In the genomic region with DNA sequence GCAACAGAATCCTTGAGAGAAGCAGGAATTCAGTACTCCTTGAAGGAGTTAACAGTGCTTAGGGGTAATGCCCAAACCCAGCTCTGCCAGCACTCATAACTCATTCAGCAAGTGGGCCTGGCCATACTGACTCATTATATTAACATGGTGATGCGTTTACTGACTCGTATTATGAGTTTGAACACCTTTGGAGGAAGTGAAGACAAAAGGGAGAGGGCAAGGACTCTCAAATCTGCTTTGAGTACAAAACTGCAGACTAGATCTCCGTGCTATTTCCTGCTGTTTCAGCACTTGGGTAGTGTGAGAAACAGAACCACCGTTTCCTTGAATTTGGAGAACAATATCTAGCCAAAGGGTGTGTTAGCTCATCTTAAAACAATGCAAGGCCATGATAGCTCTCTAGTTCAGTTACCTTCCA, we compare ENCODE assay signal across 9 cellular contexts. TPM values are rescaled to one million over a fixed set of nuclear protein-coding genes. Genes with fewer than 3 reads are reported as not detected.
DNase-seq lines count a peak whose midpoint lies in the region; ATAC-seq, FAIRE-seq and TF ChIP-seq lines count a peak whose summit lies in the region.
"Had no signal": no experiment of that assay in that cellular context is flagged by ENCODE, and none has a peak within 500 bp of the region (broad histone marks: within the 10 kb centered on the region; RNA-seq: fewer than 3 reads in every experiment).

No MANE protein-coding gene starts in this region.

- peak; percentile 94 for DNase-seq in A172 (ENCODE audit: low spot score)
- peak; percentile 93 for DNase-seq in bronchial epithelial cell (ENCODE audit: low read depth)
- no peak for DNase-seq in GM13977 (ENCODE audit: low spot score)
- no peak for DNase-seq in DMS153 (lab: John Stamatoyannopoulos, UW)
- no peak for DNase-seq in CD1c-positive myeloid dendritic cell (ENCODE audit: extremely low spot score)
- DNase-seq in dorsolateral prefrontal cortex = no peak

- ATAC-seq in GM19438 (IDR thresholded peaks at IDR 0.05; ENCODE audit: low read depth, unreplicated experiment) (peak; percentile 71), HG03175 (IDR thresholded peaks at IDR 0.05; ENCODE audit: unreplicated experiment) (peak; percentile 77)

- no peaks in the 10 kb centered on the region for H3K36me3 ChIP-seq in bronchial epithelial cell (ENCODE audit: control insufficient read depth, insufficient read depth, low read length)
- H3K36me3 ChIP-seq: ascending aorta had no signal

- FAIRE-seq in bronchial epithelial cell (lab: Jason Lieb, UNC) = no peak

- TF ChIP-seq CTCF in bronchial epithelial cell (IDR thresholded peaks at IDR 0.05; ENCODE audit: insufficient read depth, low read length, severe bottlenecking) (no peak), GM13977 (IDR thresholded peaks at IDR 0.05; ENCODE audit: extremely low read depth, insufficient read depth, missing control alignments) (no peak), dorsolateral prefrontal cortex (IDR thresholded peaks at IDR 0.05 in 54 of 56, conservative IDR thresholded peaks at IDR 0.05 in 2 of 56; ENCODE audit: low read depth in 1 of 56, partially characterized antibody in 56 of 56) (no peak)

- no peak overlapping the region for H3K27ac ChIP-seq in dorsolateral prefrontal cortex
- H3K27ac ChIP-seq: ascending aorta had no signal

- intact Hi-C loops in dorsolateral prefrontal cortex (cut with DNase I) = no loop called here

- H3K27me3 ChIP-seq in bronchial epithelial cell (ENCODE audit: control insufficient read depth, insufficient read depth, low read length) = no peaks in the 10 kb centered on the region
- no peaks in the 10 kb centered on the region for H3K27me3 ChIP-seq in dorsolateral prefrontal cortex
- H3K27me3 ChIP-seq: ascending aorta had no signal

- in situ Hi-C loops in GM13977 (cut with MboI; ENCODE audit: low pct_unique_long_range_greater_than_20kb, low sequenced_read_pairs, unreplicated experiment) = no loop called here

- H3K4me3 ChIP-seq in bronchial epithelial cell (ENCODE audit: low read depth, low read length) (no peak overlapping the region), dorsolateral prefrontal cortex (no peak overlapping the region)
- H3K4me3 ChIP-seq: ascending aorta had no signal

RNA-seq across cellular contexts. Expression of gene SLC16A9, which starts 30.8 kb away (rescaled TPM):
- total RNA-seq in A172 (2014; rRNA removed; shearing (Covaris generic)) = 28.7 and 34.1 TPM in 2 replicates
- 2.9 and 7.8 TPM in 2 replicates for total RNA-seq in bronchial epithelial cell
- 10 to 100 TPM in 72 of 120 experiments, 1 to 10 TPM in 48; 2.4 to 32.3 (median 10.7) TPM for total RNA-seq in dorsolateral prefrontal cortex

Comparison
In these comparisons a context has a peak if more than half of its experiments do, and no peak if none do; other contexts are left out.
1. DNase-seq: peak in A172 (single experiment) and bronchial epithelial cell (single experiment); none in GM13977 (single experiment), DMS153 (single experiment), CD1c-positive myeloid dendritic cell (single experiment) and dorsolateral prefrontal cortex (0 of 10).